In the genomic region with DNA sequence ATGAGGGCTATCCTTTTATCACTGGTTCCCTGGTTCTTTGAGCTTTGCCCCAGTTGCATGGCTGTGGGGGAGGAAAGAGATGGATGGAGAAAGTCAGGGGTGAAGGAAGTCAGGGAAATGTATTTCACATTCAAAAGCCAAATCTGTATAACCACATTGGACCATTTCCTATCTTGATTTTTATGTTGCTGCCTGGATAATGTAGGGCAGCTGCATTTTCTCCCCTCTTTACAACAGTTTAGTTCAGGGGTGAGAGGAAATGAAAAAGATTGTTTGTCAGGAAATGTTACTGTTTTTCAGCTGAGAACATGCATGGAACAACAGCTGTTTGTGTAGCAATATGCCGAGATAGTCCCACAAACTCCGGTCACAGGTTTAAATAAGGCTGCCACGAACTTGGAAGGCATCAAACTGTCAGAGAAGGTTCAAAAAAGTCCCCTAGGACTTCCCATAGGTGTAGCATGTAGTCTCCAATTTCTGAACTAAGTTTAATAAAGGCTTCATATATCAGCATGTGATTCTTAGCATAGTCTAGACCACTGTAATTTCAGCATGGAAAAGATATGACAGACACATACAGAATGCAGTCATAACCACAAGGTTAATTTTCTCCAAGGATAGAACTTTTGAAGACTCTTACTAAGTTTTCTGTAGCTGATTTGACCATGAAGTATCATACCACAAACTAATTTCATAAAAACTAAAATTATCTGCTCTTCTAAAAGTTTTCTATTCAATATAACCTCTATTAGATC, we compare ENCODE assay signal across 14 cellular contexts.
DNase-seq lines count a peak whose midpoint lies in the region; ATAC-seq, FAIRE-seq and TF ChIP-seq lines count a peak whose summit lies in the region.
"Had no signal": no experiment of that assay in that cellular context is flagged by ENCODE, and none has a peak within 500 bp of the region (broad histone marks: within the 10 kb centered on the region; RNA-seq: fewer than 3 reads in every experiment).

No MANE protein-coding gene starts in this region.

- TF ChIP-seq POLR2A in HepG2 (IDR thresholded peaks at IDR 0.05; ENCODE audit: insufficient read depth in 1 of 2, low read depth in 2 of 2, low read length in 2 of 2) (no peak), GM12891 (IDR thresholded peaks at IDR 0.05; ENCODE audit: low read depth, low read length) (no peak), ovary (IDR thresholded peaks at IDR 0.05) (no peak)

- intact Hi-C loops in HepG2 (cut with micrococcal nuclease; ENCODE audit: unreplicated experiment) (no loop called here), ovary (cut with DNase I) (no loop called here)

- no peaks in the 10 kb centered on the region for H3K79me2 ChIP-seq in HepG2 (ENCODE audit: insufficient read depth, low read length)
- H3K79me2 ChIP-seq: hepatocyte had no signal

- H3K4me3 ChIP-seq in choroid plexus epithelial cell (ENCODE audit: low read depth, low read length) (no peak overlapping the region), HepG2 (replicated peaks in 1 of 3; ENCODE audit: insufficient read depth in 1 of 3, low read depth in 2 of 3, low read length in 3 of 3) (no peak overlapping the region), ovary (no peak overlapping the region)
- H3K4me3 ChIP-seq: hepatocyte had no signal

- H3K27ac ChIP-seq in HepG2 (ENCODE audit: extremely low read length, insufficient read depth, low read length) = no peak overlapping the region
- H3K27ac ChIP-seq in ovary = no peak overlapping the region
- H3K27ac ChIP-seq: hepatocyte had no signal

- POLR2A ChIA-PET in HepG2 (lab: Yijun Ruan, JAX) = no interaction called here

- WGBS in HepG2 (ENCODE audit: low lambda C conversion rate) = 2% methylated on average over 3 of the region's 3 CpGs
- 8 to 28% (median 27%) methylated on average over 3 of the region's 3 CpGs for WGBS in ovary, 3 donors

- peak overlapping the region; percentile 46 for H2AFZ ChIP-seq in HepG2 (ENCODE audit: low read length)
- H2AFZ ChIP-seq: hepatocyte had no signal

- H3K9me3 ChIP-seq in HepG2 (ENCODE audit: low read length) = no peaks in the 10 kb centered on the region
- no peaks in the 10 kb centered on the region for H3K9me3 ChIP-seq in ovary

- in situ Hi-C loops in HepG2 (cut with HindIII; ENCODE audit: extremely low pct_ligation_motif_present, low pct_unique_long_range_greater_than_20kb) = no loop called here

- TF ChIP-seq EP300 in HepG2 (IDR thresholded peaks at IDR 0.05; ENCODE audit: low read depth in 2 of 2, low read length in 2 of 2) (no peak), HepG2 (CRISPR knock-in tag; IDR thresholded peaks at IDR 0.05; ENCODE audit: borderline replicate concordance) (no peak), ovary (IDR thresholded peaks at IDR 0.05) (no peak)

- no TSS peak for BruUV-seq in HepG2 (replicated peaks; lab: Mats Ljungman, UMichigan)

- no peak for TF ChIP-seq RAD21 in HepG2 (CRISPR knock-in tag; IDR thresholded peaks at IDR 0.05)

- peak; percentile 8 for DNase-seq in AG08396 (ENCODE audit: low spot score)
- peak; percentile 1 for DNase-seq in HS-5 (ENCODE audit: low read depth)
- peak; percentile 65 for DNase-seq in choroid plexus epithelial cell (ENCODE audit: low read depth)
- no peak for DNase-seq in HepG2 (ENCODE audit: low spot score)
- no peak for DNase-seq in GM12891 (ENCODE audit: insufficient read length, low spot score)
- no peak for DNase-seq in GM19240 (ENCODE audit: insufficient read length, low spot score)
- DNase-seq in ovary = no peak
- no peak for DNase-seq in NCI-H1105 treated with DMSO at 0.1 percent for 48 hours (lab: John Stamatoyannopoulos, UW)
- DNase-seq: aorta; Kasumi-1; NCI-H187; NCI-H526 treated with DMSO at 0.1 percent for 48 hours; stimulated activated CD4-positive, alpha-beta T cell treated with anti-CD3 and anti-CD28 coated beads, Interleukin-15, amount 100 ng/mL, for 24 hours had no signal

- H4K20me1 ChIP-seq in HepG2 (ENCODE audit: insufficient read depth, low read length) = no peaks in the 10 kb centered on the region

- no peak for ATAC-seq in HepG2

- no peaks in the 10 kb centered on the region for H3K36me3 ChIP-seq in HepG2 (replicated peaks in 1 of 2; ENCODE audit: control insufficient read depth in 1 of 2, insufficient read depth in 2 of 2, low read length in 2 of 2)
- no peaks in the 10 kb centered on the region for H3K36me3 ChIP-seq in ovary

- H3K4me1 ChIP-seq in HepG2 (ENCODE audit: insufficient read depth, low read length) (no peaks in the 10 kb centered on the region), ovary (ENCODE audit: insufficient read depth) (no peaks in the 10 kb centered on the region)

- CTCF ChIA-PET in HepG2 (lab: Yijun Ruan, JAX; ENCODE audit: low intra/inter-chr PET ratio, low total read pairs) = no interaction called here

- FAIRE-seq in HepG2 (lab: Jason Lieb, UNC) (no peak), GM12891 (lab: Jason Lieb, UNC) (no peak)

- TF ChIP-seq CTCF in choroid plexus epithelial cell (conservative IDR thresholded peaks at IDR 0.05; ENCODE audit: low read depth, low read length) (no peak), HepG2 (CRISPR knock-in tag; IDR thresholded peaks at IDR 0.05) (no peak), ovary (IDR thresholded peaks at IDR 0.05) (no peak)

- H3K9ac ChIP-seq in HepG2 (ENCODE audit: insufficient read depth, low read depth, low read length) = no peak overlapping the region

- H3K27me3 ChIP-seq in HepG2 (ENCODE audit: control insufficient read depth in 1 of 2, insufficient read depth in 2 of 2, low read length in 2 of 2) (no peaks in the 10 kb centered on the region; a peak in 1 of 5 replicates), ovary (no peaks in the 10 kb centered on the region)
- H3K27me3 ChIP-seq: hepatocyte had no signal

- H3K4me2 ChIP-seq in HepG2 (ENCODE audit: low read depth, low read length) = no peak overlapping the region
- H3K4me2 ChIP-seq: hepatocyte had no signal

TF ChIP-seq in HepG2, 621 proteins besides CTCF, POLR2A, EP300 and RAD21:
- TF ChIP-seq ZBTB43 (CRISPR knock-in tag; conservative IDR thresholded peaks at IDR 0.05) = no peak
- no peak for TF ChIP-seq SNAPC5 (CRISPR knock-in tag; IDR thresholded peaks at IDR 0.05; ENCODE audit: borderline replicate concordance)
- no peak for TF ChIP-seq ZKSCAN1 (IDR thresholded peaks at IDR 0.05; ENCODE audit: low read length)
- TF ChIP-seq TAF1 (CRISPR knock-in tag; IDR thresholded peaks at IDR 0.05) = no peak
- TF ChIP-seq NR3C1 (CRISPR knock-in tag; IDR thresholded peaks at IDR 0.05) = no peak
- TF ChIP-seq ZNF460 (CRISPR knock-in tag; IDR thresholded peaks at IDR 0.05; ENCODE audit: borderline replicate concordance) = no peak
- TF ChIP-seq GPN1 (CRISPR knock-in tag; IDR thresholded peaks at IDR 0.05; ENCODE audit: borderline replicate concordance) = no peak
- TF ChIP-seq ZNF614 (CRISPR knock-in tag; IDR thresholded peaks at IDR 0.05; ENCODE audit: borderline replicate concordance) = no peak

TF ChIP-seq in GM12891, 5 proteins besides CTCF, POLR2A, EP300 and RAD21:
- TF ChIP-seq TAF1 (IDR thresholded peaks at IDR 0.05; ENCODE audit: low read depth, low read length) (no peak), POLR2AphosphoS5 (IDR thresholded peaks at IDR 0.05; ENCODE audit: low read depth, low read length) (no peak), SPI1 (IDR thresholded peaks at IDR 0.05; ENCODE audit: low read depth, low read length) (no peak), POU2F2 (IDR thresholded peaks at IDR 0.05; ENCODE audit: low read depth, low read length) (no peak), PAX5 (IDR thresholded peaks at IDR 0.05; ENCODE audit: insufficient read depth, low read length, severe bottlenecking) (no peak)

Comparison
In these comparisons a context has a peak if more than half of its experiments do, and no peak if none do; other contexts are left out.
1. DNase-seq: peak in AG08396 (single experiment), HS-5 (single experiment) and choroid plexus epithelial cell (single experiment); none in HepG2 (single experiment), GM12891 (single experiment), GM19240 (single experiment), ovary (0 of 5) and NCI-H1105 treated with DMSO at 0.1 percent for 48 hours (single experiment).